In genomic region chr5:95628154-95628810, GRCh38 we compare ENCODE assay signal across 31 cellular contexts. TPM values are rescaled to one million over a fixed set of nuclear protein-coding genes. Genes with fewer than 3 reads are reported as not detected.
"Had no signal": no experiment of that assay in that cellular context is flagged by ENCODE, and none has a peak within 500 bp of the region (broad histone marks: within the 10 kb centered on the region; RNA-seq: fewer than 3 reads in every experiment).

No MANE protein-coding gene starts in this region.

- DNase-seq: activated CD4-positive, alpha-beta memory T cell treated with anti-CD3 and anti-CD28 coated beads, Interleukin-2, amount 10 ng/mL, durations not matched to agents 7 days and 5 days; activated CD4-positive, alpha-beta T cell treated with anti-CD3 and anti-CD28 coated beads for 36 hours; activated CD4-positive, alpha-beta T cell treated with anti-CD3 and anti-CD28 coated beads, Interleukin-2, amount 10 ng/mL, durations not matched to agents 24 days and 14 days; activated CD4-positive, CD25-positive, alpha-beta regulatory T cell; activated CD4-positive, CD25-positive, alpha-beta regulatory T cell treated with anti-CD3 and anti-CD28 coated beads, Interleukin-2, amount 50 U/mL, for 72 hours; activated CD8-positive, alpha-beta memory T cell treated with anti-CD3 and anti-CD28 coated beads, Interleukin-2, amount 50 U/mL, for 48 hours; activated gamma-delta T cell; activated naive CD4-positive, alpha-beta T cell; activated naive CD4-positive, alpha-beta T cell treated with anti-CD3 and anti-CD28 coated beads, Interleukin-2, amount 10 ng/mL, durations not matched to agents 7 days and 5 days; activated naive CD8-positive, alpha-beta T cell treated with anti-CD3 and anti-CD28 coated beads, Interleukin-2, amount 10 ng/mL, durations not matched to agents 7 days and 5 days; activated T-cell treated with anti-CD3 and anti-CD28 coated beads for 4 hours; activated T-cell treated with anti-CD3 and anti-CD28 coated beads, Interleukin-2, amount 50 U/mL, for 24 hours; activated T-cell treated with anti-CD3 and anti-CD28 coated beads, Interleukin-2, amount 50 U/mL, for 72 hours; central memory CD4-positive, alpha-beta T cell; cerebellar nuclear complex; dorsolateral prefrontal cortex; effector memory CD4-positive, alpha-beta T cell; endodermal cell; foreskin fibroblast; head of caudate nucleus; T-helper 1 cell; T-helper 17 cell; T1000 had no signal

- ATAC-seq: activated CD4-positive, alpha-beta T cell treated with anti-CD3 and anti-CD28 coated beads for 36 hours; activated naive CD4-positive, alpha-beta T cell treated with anti-CD3 and anti-CD28 coated beads, Interleukin-2, amount 50 U/mL, for 72 hours; activated T-cell treated with anti-CD3 and anti-CD28 coated beads, Interleukin-2, amount 50 U/mL, for 72 hours; esophagus mucosa; T-helper 17 cell had no signal

- H3K27ac ChIP-seq: ascending aorta, breast epithelium, cardiac muscle cell, coronary artery had no signal

RNA-seq across cellular contexts. Expression of gene GPR150, which starts 8.4 kb away (rescaled TPM):
- total RNA-seq: esophagus mucosa, frontal cortex had no signal

RNA-seq across cellular contexts. Expression of gene RFESD, which starts 18.3 kb away (rescaled TPM):
- total RNA-seq: ascending aorta had no signal

RNA-seq across cellular contexts. Expression of gene SPATA9, which starts 54.5 kb away (rescaled TPM):
- total RNA-seq: activated CD4-positive, alpha-beta memory T cell treated with anti-CD3 and anti-CD28 coated beads, Interleukin-2, amount 10 ng/mL, durations not matched to agents 7 days and 5 days; activated CD4-positive, alpha-beta T cell treated with anti-CD3 and anti-CD28 coated beads for 36 hours; activated CD4-positive, alpha-beta T cell treated with anti-CD3 and anti-CD28 coated beads, Interleukin-2, amount 10 ng/mL, durations not matched to agents 24 days and 14 days; activated naive CD4-positive, alpha-beta T cell treated with anti-CD3 and anti-CD28 coated beads, Interleukin-2, amount 50 U/mL, for 72 hours; activated naive CD8-positive, alpha-beta T cell treated with anti-CD3 and anti-CD28 coated beads, Interleukin-2, amount 10 ng/mL, durations not matched to agents 7 days and 5 days; ascending aorta; epithelial cell of proximal tubule; esophagus mucosa; T-helper 17 cell had no signal
